7 cellular contexts compared by ENCODE assay signal in genomic region chr4:131967646-131968045, GRCh38.
A peak's percentile ranks its signal among the peaks of the same experiment; 100 is the strongest.
DNase-seq lines count a peak whose midpoint lies in the region; TF ChIP-seq lines count a peak whose summit lies in the region.
"Not testable (repeated sequence)": the region's sequence is repeated elsewhere in the genome, so short reads cannot be mapped to it uniquely, and the experiment has no call there.

No MANE protein-coding gene starts in this region.

- in situ Hi-C loops in astrocyte of the cerebellum (cut with HindIII; ENCODE audit: low sequenced_read_pairs), result not testable (repeated sequence)

- not testable (repeated sequence) for TF ChIP-seq CTCF in astrocyte of the cerebellum (IDR thresholded peaks at IDR 0.05; ENCODE audit: low read depth, low read length, missing control alignments); chondrocyte (IDR thresholded peaks at IDR 0.05); fibroblast of mammary gland (conservative IDR thresholded peaks at IDR 0.05; ENCODE audit: control insufficient read depth, insufficient read depth, low read depth, low read length)

- not testable (repeated sequence) for H3K4me3 ChIP-seq in astrocyte of the cerebellum (ENCODE audit: low read depth, low read length); fibroblast of mammary gland (ENCODE audit: control insufficient read depth, low read depth, low read length)

- peak overlapping the region; percentile 25 for H3K27ac Mint-ChIP-seq in chondrocyte (ENCODE audit: unreplicated experiment)

- not testable (repeated sequence) for H3K27me3 Mint-ChIP-seq in chondrocyte (ENCODE audit: low read depth)

- H3K9me3 Mint-ChIP-seq in chondrocyte (ENCODE audit: low read depth), result not testable (repeated sequence)

- DNase-seq in Daoy (ENCODE audit: low read depth), result peak; percentile 4
- DNase-seq in HS-5 (ENCODE audit: low read depth), result peak; percentile 2
- DNase-seq in astrocyte of the cerebellum (ENCODE audit: low read depth), result peak; percentile 24
- DNase-seq in chondrocyte (ENCODE audit: low spot score), result not testable (repeated sequence)
- peak; percentile 40 for DNase-seq in fibroblast of mammary gland (ENCODE audit: low read depth)
- DNase-seq in glomerular visceral epithelial cell (ENCODE audit: extremely low spot score), result peak; percentile 22
- DNase-seq in renal cortical epithelial cell (ENCODE audit: low read depth), result peak; percentile 55

- not testable (repeated sequence) for H3K4me3 Mint-ChIP-seq in chondrocyte (ENCODE audit: unreplicated experiment)

- not testable (repeated sequence) for H3K4me1 Mint-ChIP-seq in chondrocyte (ENCODE audit: low read depth)

- not testable (repeated sequence) for H3K36me3 Mint-ChIP-seq in chondrocyte (ENCODE audit: low read depth)
